Comparison of ENCODE assay signal across 1 cellular context in genomic region chr6:90101403-90101802, GRCh38.
TF ChIP-seq lines count a peak whose summit lies in the region.

No MANE protein-coding gene starts in this region.

TF ChIP-seq in SK-N-SH, 30 proteins besides CTCF, POLR2A, EP300 and RAD21 (continued from another document):
- no peak for TF ChIP-seq REST (IDR thresholded peaks at IDR 0.05; ENCODE audit: low read depth, low read length)
- TF ChIP-seq JUND (IDR thresholded peaks at IDR 0.05), result no peak
- no peak for TF ChIP-seq EZH2phosphoT487 (IDR thresholded peaks at IDR 0.05; ENCODE audit: borderline replicate concordance, low read depth)
- no peak for TF ChIP-seq FOXJ3 (CRISPR knock-in tag; IDR thresholded peaks at IDR 0.05)
- TF ChIP-seq USF1 (IDR thresholded peaks at IDR 0.05; ENCODE audit: borderline replicate concordance, low read depth), result no peak
- TF ChIP-seq TEAD4 (IDR thresholded peaks at IDR 0.05; ENCODE audit: borderline replicate concordance, insufficient read depth), result no peak
- no peak for TF ChIP-seq ELF1 (IDR thresholded peaks at IDR 0.05)
- TF ChIP-seq GATA2 (CRISPR knock-in tag; IDR thresholded peaks at IDR 0.05), result no peak
- TF ChIP-seq NFIC (IDR thresholded peaks at IDR 0.05; ENCODE audit: borderline replicate concordance), result no peak
- TF ChIP-seq, protein P1, sequence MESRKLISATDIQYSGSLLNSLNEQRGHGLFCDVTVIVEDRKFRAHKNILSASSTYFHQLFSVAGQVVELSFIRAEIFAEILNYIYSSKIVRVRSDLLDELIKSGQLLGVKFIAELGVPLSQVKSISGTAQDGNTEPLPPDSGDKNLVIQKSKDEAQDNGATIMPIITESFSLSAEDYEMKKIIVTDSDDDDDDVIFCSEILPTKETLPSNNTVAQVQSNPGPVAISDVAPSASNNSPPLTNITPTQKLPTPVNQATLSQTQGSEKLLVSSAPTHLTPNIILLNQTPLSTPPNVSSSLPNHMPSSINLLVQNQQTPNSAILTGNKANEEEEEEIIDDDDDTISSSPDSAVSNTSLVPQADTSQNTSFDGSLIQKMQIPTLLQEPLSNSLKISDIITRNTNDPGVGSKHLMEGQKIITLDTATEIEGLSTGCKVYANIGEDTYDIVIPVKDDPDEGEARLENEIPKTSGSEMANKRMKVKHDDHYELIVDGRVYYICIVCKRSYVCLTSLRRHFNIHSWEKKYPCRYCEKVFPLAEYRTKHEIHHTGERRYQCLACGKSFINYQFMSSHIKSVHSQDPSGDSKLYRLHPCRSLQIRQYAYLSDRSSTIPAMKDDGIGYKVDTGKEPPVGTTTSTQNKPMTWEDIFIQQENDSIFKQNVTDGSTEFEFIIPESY (IDR thresholded peaks at IDR 0.05; ENCODE audit: borderline replicate concordance, low read depth), result no peak
- no peak for TF ChIP-seq SIN3A (IDR thresholded peaks at IDR 0.05; ENCODE audit: borderline replicate concordance, low read depth, low read length)
- no peak for TF ChIP-seq RCOR1 (IDR thresholded peaks at IDR 0.05; ENCODE audit: low read length)
- no peak for TF ChIP-seq IRF3 (IDR thresholded peaks at IDR 0.05; ENCODE audit: low read depth, low read length)
